ENCODE assay signal across 10 cellular contexts in genomic region chr10:102242118-102242485, GRCh38. TPM values are rescaled to one million over a fixed set of nuclear protein-coding genes. Genes with fewer than 3 reads are reported as not detected.
DNase-seq lines count a peak whose midpoint lies in the region; ATAC-seq, FAIRE-seq and TF ChIP-seq lines count a peak whose summit lies in the region.
"Had no signal": no experiment of that assay in that cellular context is flagged by ENCODE, and none has a peak within 500 bp of the region (broad histone marks: within the 10 kb centered on the region; RNA-seq: fewer than 3 reads in every experiment).

No MANE protein-coding gene starts in this region.

- H3K4me1 Mint-ChIP-seq in CD8-positive, alpha-beta memory T cell = peaks cover 36 to 49% (median 41%) of the 10 kb centered on the region in 3 donors

- peaks cover 5% of the 10 kb centered on the region; the same call in 1 of the 2 replicates for H4K20me1 ChIP-seq in PC-9 (ENCODE audit: insufficient read depth)

- ATAC-seq in pancreas (no peak), GM19452 (IDR thresholded peaks at IDR 0.05; ENCODE audit: unreplicated experiment) (no peak), GM21786 (IDR thresholded peaks at IDR 0.05; ENCODE audit: unreplicated experiment) (no peak)

- H3K4me3 Mint-ChIP-seq in CD8-positive, alpha-beta memory T cell = peak overlapping the region; percentile 69 to 92 (median 83)

- POLR2A ChIA-PET in CD8-positive, alpha-beta memory T cell (lab: Charles Lee) = no interaction called here
- POLR2A ChIA-PET in PC-9 (lab: Charles Lee; ENCODE audit: unreplicated experiment) = no interaction called here

- peak overlapping the region; percentile 68 for H3K4me3 ChIP-seq in CD8-positive, alpha-beta memory T cell (ENCODE audit: low read length)
- no peak overlapping the region for H3K4me3 ChIP-seq in PC-9
- H3K4me3 ChIP-seq in esophagus (ENCODE audit: low read depth in 1 of 2, low read length in 2 of 2) = peak overlapping the region; percentile 53 to 56
- H3K4me3 ChIP-seq in pancreas = peak overlapping the region; percentile 38 to 49 (median 43)

- peak overlapping the region; percentile 46 for H3K4me2 ChIP-seq in PC-9

- peaks cover 0 to 9% (median 0%) of the 10 kb centered on the region in 3 donors for H3K36me3 Mint-ChIP-seq in CD8-positive, alpha-beta memory T cell

- no peaks in the 10 kb centered on the region for H3F3A ChIP-seq in PC-9 (ENCODE audit: insufficient read depth, low read depth)

- H3K36me3 ChIP-seq in CD8-positive, alpha-beta memory T cell (ENCODE audit: insufficient read depth, low read length) = no peaks in the 10 kb centered on the region
- H3K36me3 ChIP-seq in PC-9 (ENCODE audit: low read depth) (no peaks in the 10 kb centered on the region), esophagus (ENCODE audit: control insufficient read depth in 2 of 2, insufficient read depth in 2 of 2, low read length in 1 of 2) (no peaks in the 10 kb centered on the region), pancreas (no peaks in the 10 kb centered on the region)

- 20 to 32% methylated on average over 7 of the region's 7 CpGs for WGBS in esophagus, 2 donors
- WGBS in pancreas, 2 donors = 38 to 39% methylated on average over 7 of the region's 7 CpGs

- CTCF ChIA-PET in CD8-positive, alpha-beta memory T cell (lab: Charles Lee) = interaction anchor here (1.3 to 4.9 kb wide), 3 partner anchors 9 to 12 kb away, joined by 3 to 50 read pairs (median 32); no protein-coding TSS in a partner anchor
- CTCF ChIA-PET in PC-9 (lab: Charles Lee) = no interaction called here

- no peak overlapping the region for H3K27ac ChIP-seq in CD8-positive, alpha-beta memory T cell (ENCODE audit: low read depth, low read length)
- H3K27ac ChIP-seq in PC-9 (no peak overlapping the region), esophagus (ENCODE audit: low read depth in 2 of 2, low read length in 1 of 2) (no peak overlapping the region), pancreas (no peak overlapping the region)

- DNase-seq in CD8-positive, alpha-beta memory T cell = no peak
- no peak for DNase-seq in PC-9
- no peak for DNase-seq in pancreas
- no peak for DNase-seq in H4 (ENCODE audit: low spot score)
- no peak for DNase-seq in NCI-H146 (lab: John Stamatoyannopoulos, UW)

- no peak overlapping the region for H2AFZ ChIP-seq in PC-9

- peak overlapping the region in 4 of 8 donors; percentile 4 to 58 (median 22) for H3K27ac Mint-ChIP-seq in CD8-positive, alpha-beta memory T cell

- H3K9me3 ChIP-seq in CD8-positive, alpha-beta memory T cell (ENCODE audit: low read length) = no peaks in the 10 kb centered on the region
- H3K9me3 ChIP-seq in PC-9 (ENCODE audit: insufficient read depth, low read depth) (no peaks in the 10 kb centered on the region), esophagus (ENCODE audit: control insufficient read depth in 2 of 2, insufficient read depth in 1 of 2, low read depth in 1 of 2, low read length in 1 of 2) (no peaks in the 10 kb centered on the region), pancreas (no peaks in the 10 kb centered on the region)

- FAIRE-seq in pancreas (lab: Jason Lieb, UNC) = no peak
- FAIRE-seq: frontal cortex had no signal

- peaks cover 15 to 21% of the 10 kb centered on the region in 2 donors for H3K27me3 Mint-ChIP-seq in CD8-positive, alpha-beta memory T cell

- TF ChIP-seq CTCF in PC-9 (conservative IDR thresholded peaks at IDR 0.05) = no peak
- TF ChIP-seq CTCF in pancreas (IDR thresholded peaks at IDR 0.05) = no peak

- BruUV-seq in PC-9 (replicated peaks; lab: Mats Ljungman, UMichigan) = no TSS peak

- H3K79me2 ChIP-seq in PC-9 (ENCODE audit: low read depth) = peaks cover 16% of the 10 kb centered on the region

- no peaks in the 10 kb centered on the region for H3K9me3 Mint-ChIP-seq in CD8-positive, alpha-beta memory T cell

- peaks cover 39% of the 10 kb centered on the region for H3K4me1 ChIP-seq in CD8-positive, alpha-beta memory T cell (ENCODE audit: insufficient read depth, low read length)
- H3K4me1 ChIP-seq in PC-9 (replicated peaks; ENCODE audit: insufficient read depth) = peaks cover 16% of the 10 kb centered on the region
- H3K4me1 ChIP-seq in esophagus (ENCODE audit: control insufficient read depth in 2 of 2, insufficient read depth in 2 of 2, low read length in 1 of 2) = peaks cover 9 to 12% of the 10 kb centered on the region in 2 donors
- H3K4me1 ChIP-seq in pancreas = peaks cover 4 to 12% (median 5%) of the 10 kb centered on the region in 3 donors

- peaks cover 18% of the 10 kb centered on the region for H3K27me3 ChIP-seq in CD8-positive, alpha-beta memory T cell (ENCODE audit: insufficient read depth, low read length, poor library complexity, severe bottlenecking)
- H3K27me3 ChIP-seq in PC-9 (ENCODE audit: insufficient read depth, low read depth) (no peaks in the 10 kb centered on the region), esophagus (ENCODE audit: control insufficient read depth in 1 of 2, insufficient read depth in 2 of 2, low read length in 2 of 2) (no peaks in the 10 kb centered on the region), pancreas (no peaks in the 10 kb centered on the region)

- H3K9me2 ChIP-seq in PC-9 (ENCODE audit: insufficient read depth) = no peaks in the 10 kb centered on the region

- intact Hi-C loops in PC-9 (cut with micrococcal nuclease; ENCODE audit: unreplicated experiment) (no loop called here), pancreas (cut with DNase I) (no loop called here)

RNA-seq across cellular contexts. Expression of gene PITX3, which starts 0.8 kb away (rescaled TPM):
- total RNA-seq in CD8-positive, alpha-beta memory T cell = not detected
- not detected for polyA plus RNA-seq in CD8-positive, alpha-beta memory T cell
- total RNA-seq in PC-9 (2021) (not detected in 2 replicates), pancreas (not detected)
- polyA plus RNA-seq in esophagus (not detected), pancreas (not detected)
- not detected in 2 replicates for total RNA-seq in H4 (2014; rRNA removed; shearing (Covaris generic))
- total RNA-seq: frontal cortex; T-helper 2 cell treated with Interferon-gamma antibody and Interleukin-4, amounts not matched to agents 100 ng/mL and 5 ng/mL, for 36 hours had no signal

RNA-seq across cellular contexts. Expression of gene GBF1, which starts 3.2 kb away (rescaled TPM):
- total RNA-seq in CD8-positive, alpha-beta memory T cell = 10 to 100 TPM; 38.7 to 39.2 TPM
- polyA plus RNA-seq in CD8-positive, alpha-beta memory T cell = 21.6 TPM
- total RNA-seq in PC-9 (2021) (18.6 and 28.3 TPM in 2 replicates), pancreas (10 to 100 TPM; 14.9 to 27.6 (median 18.5) TPM)
- polyA plus RNA-seq in esophagus (10 to 100 TPM; 11.4 to 11.7 TPM), pancreas (10 to 100 TPM; 17.7 to 18.8 TPM)
- 24.6 and 30.1 TPM in 2 replicates for total RNA-seq in H4 (2014; rRNA removed; shearing (Covaris generic))

RNA-seq across cellular contexts. Expression of gene ELOVL3, which starts 16.0 kb away (rescaled TPM):
- total RNA-seq in CD8-positive, alpha-beta memory T cell = not detected
- not detected for polyA plus RNA-seq in CD8-positive, alpha-beta memory T cell
- 0.61 and 0.88 TPM in 2 replicates for total RNA-seq in PC-9 (2021)
- under 1 TPM in 1 of 2 donors, not detected in 1; 0.02 TPM for polyA plus RNA-seq in esophagus
- not detected for total RNA-seq in pancreas
- under 1 TPM in 1 of 2 donors, not detected in 1; 0.16 TPM for polyA plus RNA-seq in pancreas
- total RNA-seq in H4 (2014; rRNA removed; shearing (Covaris generic)) = not detected in 2 replicates
- total RNA-seq: frontal cortex; T-helper 2 cell treated with Interferon-gamma antibody and Interleukin-4, amounts not matched to agents 100 ng/mL and 5 ng/mL, for 36 hours had no signal
